In the genomic region with DNA sequence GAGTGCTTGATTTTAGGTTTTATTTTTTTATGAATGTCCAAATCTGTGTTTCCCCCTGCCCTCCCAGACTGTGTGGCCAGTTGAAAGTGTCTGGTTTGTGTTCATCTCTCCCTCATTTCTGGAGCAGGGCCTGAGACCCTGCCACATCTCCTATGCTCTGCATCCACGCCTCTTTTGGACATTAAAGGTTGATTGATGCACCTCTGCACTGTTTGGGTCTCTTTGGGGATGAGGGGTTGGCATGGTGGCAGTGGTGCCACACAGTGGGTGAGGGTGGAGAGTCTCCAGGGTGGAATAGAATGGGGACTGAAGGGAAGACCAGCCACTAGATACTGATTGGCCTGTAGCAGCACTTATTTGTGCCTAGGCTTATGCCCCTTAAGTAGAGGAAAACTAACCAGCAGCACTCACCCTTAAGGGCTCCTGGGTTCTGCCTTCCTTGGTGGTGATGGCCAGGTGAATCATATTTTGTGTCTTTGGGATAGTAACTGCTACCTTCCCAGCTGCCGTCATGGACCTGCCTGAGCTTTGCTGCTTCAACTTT, we compare ENCODE assay signal across 20 cellular contexts. TPM values are rescaled to one million over a fixed set of nuclear protein-coding genes. Genes with fewer than 3 reads are reported as not detected.
DNase-seq lines count a peak whose midpoint lies in the region; ATAC-seq and TF ChIP-seq lines count a peak whose summit lies in the region.
"Had no signal": no experiment of that assay in that cellular context is flagged by ENCODE, and none has a peak within 500 bp of the region (broad histone marks: within the 10 kb centered on the region; RNA-seq: fewer than 3 reads in every experiment).

No MANE protein-coding gene starts in this region.

- no peak overlapping the region for H3K27ac Mint-ChIP-seq in activated CD8-positive, alpha-beta memory T cell treated with anti-CD3 and anti-CD28 coated beads, Interleukin-2, amount 10 ng/mL, durations not matched to agents 7 days and 5 days
- no peak overlapping the region for H3K27ac Mint-ChIP-seq in CD4-positive, alpha-beta T cell
- peak overlapping the region; percentile 64 for H3K27ac Mint-ChIP-seq in nephron progenitor cell

- peak; percentile 27 for DNase-seq in activated CD8-positive, alpha-beta memory T cell treated with anti-CD3 and anti-CD28 coated beads, Interleukin-2, amount 10 ng/mL, durations not matched to agents 7 days and 5 days
- no peak for DNase-seq in activated CD8-positive, alpha-beta memory T cell treated with anti-CD3 and anti-CD28 coated beads, Interleukin-2, amount 50 U/mL, for 4 hours
- no peak for DNase-seq in CD4-positive, alpha-beta T cell
- peak; percentile 21 for DNase-seq in ecto neural progenitor cell (ENCODE audit: low spot score)
- DNase-seq in nephron progenitor cell, result no peak
- no peak for DNase-seq in NCI-H2196 (lab: John Stamatoyannopoulos, UW; ENCODE audit: unreplicated experiment)
- no peak for DNase-seq in NCI-H1048 (lab: John Stamatoyannopoulos, UW)
- DNase-seq: DND-41, GF-D8, GOT3, KBM-7, MV-4-11, NCI-H1417 treated with DMSO at 0.1 percent for 48 hours, NCI-H2029, NCI-H2171, NCI-H446 treated with DMSO at 0.1 percent for 48 hours, PC-9 had no signal

- H3K9me3 ChIP-seq in CD4-positive, alpha-beta T cell (ENCODE audit: control insufficient read depth, low read length), result no peaks in the 10 kb centered on the region
- H3K9me3 ChIP-seq: BLaER1 had no signal

- no peaks in the 10 kb centered on the region for H3K27me3 ChIP-seq in CD4-positive, alpha-beta T cell (ENCODE audit: control insufficient read depth, insufficient read depth, low read length)
- H3K27me3 ChIP-seq: BLaER1 had no signal

- no peak for TF ChIP-seq CTCF in CD4-positive, alpha-beta T cell (IDR thresholded peaks at IDR 0.05)
- no peak for TF ChIP-seq CTCF in nephron progenitor cell (IDR thresholded peaks at IDR 0.05)

- H3K27me3 Mint-ChIP-seq in activated CD8-positive, alpha-beta memory T cell treated with anti-CD3 and anti-CD28 coated beads, Interleukin-2, amount 10 ng/mL, durations not matched to agents 7 days and 5 days, result no peaks in the 10 kb centered on the region
- H3K27me3 Mint-ChIP-seq in CD4-positive, alpha-beta T cell, result no peaks in the 10 kb centered on the region
- peaks cover 4% of the 10 kb centered on the region for H3K27me3 Mint-ChIP-seq in nephron progenitor cell (ENCODE audit: low read depth, poor library complexity)

- H3K9me3 Mint-ChIP-seq in activated CD8-positive, alpha-beta memory T cell treated with anti-CD3 and anti-CD28 coated beads, Interleukin-2, amount 10 ng/mL, durations not matched to agents 7 days and 5 days (ENCODE audit: low read depth), result no peaks in the 10 kb centered on the region
- no peaks in the 10 kb centered on the region for H3K9me3 Mint-ChIP-seq in CD4-positive, alpha-beta T cell
- H3K9me3 Mint-ChIP-seq in nephron progenitor cell, result no peaks in the 10 kb centered on the region

- CTCF ChIA-PET in activated CD8-positive, alpha-beta memory T cell treated with anti-CD3 and anti-CD28 coated beads, Interleukin-2, amount 10 ng/mL, durations not matched to agents 7 days and 5 days (lab: Charles Lee), result no interaction called here
- CTCF ChIA-PET in CD4-positive, alpha-beta T cell (lab: Charles Lee), result no interaction called here

- H3K4me3 Mint-ChIP-seq in activated CD8-positive, alpha-beta memory T cell treated with anti-CD3 and anti-CD28 coated beads, Interleukin-2, amount 10 ng/mL, durations not matched to agents 7 days and 5 days, result no peak overlapping the region
- peak overlapping the region; percentile 17 for H3K4me3 Mint-ChIP-seq in CD4-positive, alpha-beta T cell
- no peak overlapping the region for H3K4me3 Mint-ChIP-seq in nephron progenitor cell

- intact Hi-C loops in CD4-positive, alpha-beta T cell (cut with DNase I, micrococcal nuclease), result no loop called here

- POLR2A ChIA-PET in CD4-positive, alpha-beta T cell (lab: Charles Lee), result no interaction called here

- H3K27ac ChIP-seq in CD4-positive, alpha-beta T cell (ENCODE audit: low read depth, low read length), result no peak overlapping the region
- H3K27ac ChIP-seq: BLaER1, PC-9 had no signal

- peaks cover 19% of the 10 kb centered on the region for H3K4me1 Mint-ChIP-seq in activated CD8-positive, alpha-beta memory T cell treated with anti-CD3 and anti-CD28 coated beads, Interleukin-2, amount 10 ng/mL, durations not matched to agents 7 days and 5 days
- peaks cover 43% of the 10 kb centered on the region for H3K4me1 Mint-ChIP-seq in CD4-positive, alpha-beta T cell (ENCODE audit: low read depth)
- peaks cover 44% of the 10 kb centered on the region for H3K4me1 Mint-ChIP-seq in nephron progenitor cell

- ATAC-seq in activated CD8-positive, alpha-beta memory T cell treated with anti-CD3 and anti-CD28 coated beads, Interleukin-2, amount 10 ng/mL, durations not matched to agents 7 days and 5 days, result no peak
- ATAC-seq in CD4-positive, alpha-beta T cell (ENCODE audit: poor library complexity), result no peak
- no peak for ATAC-seq in HG03135 (IDR thresholded peaks at IDR 0.05; ENCODE audit: unreplicated experiment)

- peaks cover 50% of the 10 kb centered on the region for H3K36me3 Mint-ChIP-seq in activated CD8-positive, alpha-beta memory T cell treated with anti-CD3 and anti-CD28 coated beads, Interleukin-2, amount 10 ng/mL, durations not matched to agents 7 days and 5 days
- peaks cover 87% of the 10 kb centered on the region for H3K36me3 Mint-ChIP-seq in CD4-positive, alpha-beta T cell (ENCODE audit: low read depth)
- H3K36me3 Mint-ChIP-seq in nephron progenitor cell (ENCODE audit: low read depth), result peaks cover 87% of the 10 kb centered on the region

RNA-seq across cellular contexts. Expression of a gene that starts 7.9 kb away (rescaled TPM):
- 10 to 100 TPM; 23.7 to 31.0 TPM for total RNA-seq in activated CD8-positive, alpha-beta memory T cell treated with anti-CD3 and anti-CD28 coated beads, Interleukin-2, amount 10 ng/mL, durations not matched to agents 7 days and 5 days
- total RNA-seq in CD4-positive, alpha-beta T cell, result 10 to 100 TPM; 30.9 to 32.2 TPM

RNA-seq across cellular contexts. Expression of a gene that starts 57.1 kb away (rescaled TPM):
- total RNA-seq in activated CD8-positive, alpha-beta memory T cell treated with anti-CD3 and anti-CD28 coated beads, Interleukin-2, amount 10 ng/mL, durations not matched to agents 7 days and 5 days, result under 1 TPM; 0.12 to 0.29 TPM
- total RNA-seq in CD4-positive, alpha-beta T cell, result under 1 TPM; 0.49 to 0.70 TPM
- total RNA-seq: A172, PC-9 had no signal

Comparison
In these comparisons a context has a peak if more than half of its experiments do, and no peak if none do; other contexts are left out.
1. DNase-seq: peak in activated CD8-positive, alpha-beta memory T cell treated with anti-CD3 and anti-CD28 coated beads, Interleukin-2, amount 10 ng/mL, durations not matched to agents 7 days and 5 days (single experiment) and ecto neural progenitor cell (single experiment); none in activated CD8-positive, alpha-beta memory T cell treated with anti-CD3 and anti-CD28 coated beads, Interleukin-2, amount 50 U/mL, for 4 hours (single experiment), CD4-positive, alpha-beta T cell (0 of 10), nephron progenitor cell (single experiment), NCI-H2196 (single experiment) and NCI-H1048 (single experiment).